ENCODE assay signal across 11 cellular contexts in genomic region chr10:86684305-86684704, GRCh38. TPM values are rescaled to one million over a fixed set of nuclear protein-coding genes. Genes with fewer than 3 reads are reported as not detected.
DNase-seq lines count a peak whose midpoint lies in the region; ATAC-seq and TF ChIP-seq lines count a peak whose summit lies in the region.
"Had no signal": no experiment of that assay in that cellular context is flagged by ENCODE, and none has a peak within 500 bp of the region (broad histone marks: within the 10 kb centered on the region; RNA-seq: fewer than 3 reads in every experiment).

No MANE protein-coding gene starts in this region.

- intact Hi-C loops in esophagus muscularis mucosa (cut with DNase I): loop anchor here (5.0 kb wide), 1 partner anchor 162 kb away; the partner anchor contains the start of gene WAPL

- H3K4me1 ChIP-seq in esophagus muscularis mucosa (peaks cover 79 to 100% (median 94%) of the 10 kb centered on the region in 4 donors), neuron (ENCODE audit: insufficient read depth, low read length) (peaks cover 28% of the 10 kb centered on the region)

- DNase-seq in Daoy (ENCODE audit: low read depth) (peak; percentile 34), NCI-H1694 treated with DMSO at 0.1 percent for 48 hours (lab: John Stamatoyannopoulos, UW) (peak; percentile 15), esophagus muscularis mucosa (ENCODE audit: extremely low spot score) (no peak), RPMI8226 (no peak), RKO (ENCODE audit: low spot score) (no peak)
- DNase-seq in activated T-cell treated with anti-CD3 and anti-CD28 coated beads, Interleukin-2, amount 50 U/mL, for 1 hour: no peak
- DNase-seq: NCI-H2029 treated with DMSO at 0.1 percent for 48 hours had no signal

- peak overlapping the region; percentile 21 for H2AFZ ChIP-seq in neuron (ENCODE audit: low read depth, low read length)

- H3K9me3 ChIP-seq in esophagus muscularis mucosa (no peaks in the 10 kb centered on the region), neuron (ENCODE audit: low read length) (no peaks in the 10 kb centered on the region)
- H3K9me3 ChIP-seq: suprapubic skin had no signal

- no peak for TF ChIP-seq EP300 in esophagus muscularis mucosa (IDR thresholded peaks at IDR 0.05)

- no peak for TF ChIP-seq POLR2A in esophagus muscularis mucosa (IDR thresholded peaks at IDR 0.05; ENCODE audit: low read depth)

- peak; percentile 40 to 65 (median 60) for TF ChIP-seq CTCF in esophagus muscularis mucosa (IDR thresholded peaks at IDR 0.05)

- peak overlapping the region; percentile 84 to 91 (median 86) for H3K27ac ChIP-seq in esophagus muscularis mucosa (replicated peaks in 1 of 4)
- H3K27ac ChIP-seq: suprapubic skin had no signal

- ATAC-seq in GM21529 (IDR thresholded peaks at IDR 0.05; ENCODE audit: unreplicated experiment): no peak
- ATAC-seq: natural killer cell treated with Interleukin-12 subunit alpha and Interleukin-12 subunit beta and Interleukin-15 and Interleukin-18, amount 100 ng/mL, for 72 hours had no signal

- H3K36me3 ChIP-seq in esophagus muscularis mucosa (peaks cover 0 to 45% (median 18%) of the 10 kb centered on the region in 4 donors), neuron (ENCODE audit: insufficient read depth, low read length) (no peaks in the 10 kb centered on the region)
- H3K36me3 ChIP-seq: suprapubic skin had no signal

- no CpG with 5 or more reads among the region's 5 CpGs for WGBS in esophagus muscularis mucosa

- H3K4me3 ChIP-seq in esophagus muscularis mucosa: no peak overlapping the region
- H3K4me3 ChIP-seq in neuron (ENCODE audit: low read length): peak overlapping the region; percentile 14
- H3K4me3 ChIP-seq: suprapubic skin had no signal

- H3K27me3 ChIP-seq in esophagus muscularis mucosa: no peaks in the 10 kb centered on the region
- no peaks in the 10 kb centered on the region for H3K27me3 ChIP-seq in neuron (ENCODE audit: insufficient read depth, low read length)

RNA-seq across cellular contexts. Expression of gene LDB3, which starts 16.0 kb away (rescaled TPM):
- total RNA-seq in Daoy (2014; rRNA removed; shearing (Covaris generic)): 0.45 TPM in 1 of 2 replicates, not detected in the other
- total RNA-seq in esophagus muscularis mucosa: 10 to 100 TPM; 12.6 to 42.3 (median 21.6) TPM
- total RNA-seq: natural killer cell treated with Interleukin-12 subunit alpha and Interleukin-12 subunit beta and Interleukin-15 and Interleukin-18, amount 100 ng/mL, for 72 hours had no signal

RNA-seq across cellular contexts. Expression of gene OPN4, which starts 30.0 kb away (rescaled TPM):
- not detected in 2 replicates for total RNA-seq in Daoy (2014; rRNA removed; shearing (Covaris generic))
- total RNA-seq in esophagus muscularis mucosa: under 1 TPM in 1 of 4 donors, not detected in 3; 0.32 TPM
- total RNA-seq: natural killer cell treated with Interleukin-12 subunit alpha and Interleukin-12 subunit beta and Interleukin-15 and Interleukin-18, amount 100 ng/mL, for 72 hours had no signal

Comparison
In these comparisons a context has a peak if more than half of its experiments do, and no peak if none do; other contexts are left out.
1. DNase-seq: peak in Daoy (single experiment) and NCI-H1694 treated with DMSO at 0.1 percent for 48 hours (single experiment); none in esophagus muscularis mucosa (single experiment), RPMI8226 (single experiment), RKO (single experiment) and activated T-cell treated with anti-CD3 and anti-CD28 coated beads, Interleukin-2, amount 50 U/mL, for 1 hour (single experiment).